ENCODE assay signal across 11 cellular contexts in the genomic region with DNA sequence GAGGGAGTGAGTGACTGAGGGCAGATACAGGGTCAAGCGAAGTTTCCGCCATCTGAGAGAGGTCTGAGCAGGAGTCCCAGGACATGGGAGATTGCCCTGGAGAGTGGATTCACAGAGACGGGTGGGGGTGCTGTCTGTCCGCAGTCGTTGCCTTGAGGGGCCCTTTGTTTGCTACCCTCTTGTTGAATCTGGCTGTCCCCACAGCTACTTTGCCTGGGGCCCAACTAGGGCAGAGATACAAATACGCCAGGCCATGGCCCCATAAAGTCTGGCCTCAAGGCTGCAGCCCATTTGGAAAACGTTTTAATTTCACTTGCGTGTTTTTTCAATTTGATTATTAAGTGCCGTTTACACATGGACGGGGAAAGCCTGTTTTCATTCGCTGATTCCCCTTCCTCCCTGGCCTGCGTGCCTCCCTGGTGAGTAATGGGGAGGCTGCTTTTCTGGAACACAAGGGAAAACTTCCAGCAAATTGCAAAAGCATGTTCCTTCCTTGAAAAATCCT.
A peak's percentile ranks its signal among the peaks of the same experiment; 100 is the strongest.
DNase-seq lines count a peak whose midpoint lies in the region; ATAC-seq and TF ChIP-seq lines count a peak whose summit lies in the region.
"Had no signal": no experiment of that assay in that cellular context is flagged by ENCODE, and none has a peak within 500 bp of the region (broad histone marks: within the 10 kb centered on the region; RNA-seq: fewer than 3 reads in every experiment).

No MANE protein-coding gene starts in this region.

- H3K4me3 ChIP-seq in brain microvascular endothelial cell (ENCODE audit: low read depth, low read length) (no peak overlapping the region), skeletal muscle satellite cell (ENCODE audit: low read length) (peak overlapping the region; percentile 35)

- CTCF ChIA-PET in activated CD4-positive, alpha-beta memory T cell treated with anti-CD3 and anti-CD28 coated beads for 36 hours (lab: Charles Lee), result no interaction called here

- no peaks in the 10 kb centered on the region for H3K9me3 Mint-ChIP-seq in activated CD4-positive, alpha-beta memory T cell treated with anti-CD3 and anti-CD28 coated beads for 36 hours

- no peak for TF ChIP-seq CTCF in brain microvascular endothelial cell (IDR thresholded peaks at IDR 0.05; ENCODE audit: low read depth, low read length, missing control alignments)

- H3K36me3 ChIP-seq in brain microvascular endothelial cell (replicated peaks), result no peaks in the 10 kb centered on the region
- H3K36me3 ChIP-seq in skeletal muscle satellite cell (ENCODE audit: insufficient read depth, low read length), result no peaks in the 10 kb centered on the region

- H3K27me3 ChIP-seq in brain microvascular endothelial cell (replicated peaks) (no peaks in the 10 kb centered on the region), skeletal muscle satellite cell (ENCODE audit: control insufficient read depth, insufficient read depth, low read length) (no peaks in the 10 kb centered on the region)

- DNase-seq in GM04503 (ENCODE audit: low read depth), result peak; percentile 87
- peak; percentile 65 for DNase-seq in brain microvascular endothelial cell
- DNase-seq in islet precursor cell, result peak; percentile 75
- DNase-seq in cerebellar cortex (ENCODE audit: low spot score), result no peak
- no peak for DNase-seq in COLO668 (lab: John Stamatoyannopoulos, UW; ENCODE audit: unreplicated experiment)
- no peak for DNase-seq in activated CD4-positive, alpha-beta memory T cell treated with anti-CD3 and anti-CD28 coated beads for 36 hours
- DNase-seq: amygdala, NCI-H526 treated with DMSO at 0.1 percent for 48 hours had no signal

- ATAC-seq in GM21526 (IDR thresholded peaks at IDR 0.05; ENCODE audit: low FRiP score, unreplicated experiment), result no peak
- ATAC-seq: WTC11 had no signal

- H3K4me3 Mint-ChIP-seq in activated CD4-positive, alpha-beta memory T cell treated with anti-CD3 and anti-CD28 coated beads for 36 hours, result no peak overlapping the region
- H3K4me3 Mint-ChIP-seq: WTC11 had no signal

- H3K27me3 Mint-ChIP-seq in activated CD4-positive, alpha-beta memory T cell treated with anti-CD3 and anti-CD28 coated beads for 36 hours, result peaks cover 9% of the 10 kb centered on the region

- POLR2A ChIA-PET in activated CD4-positive, alpha-beta memory T cell treated with anti-CD3 and anti-CD28 coated beads for 36 hours (lab: Charles Lee), result no interaction called here

- peak overlapping the region; percentile 68 for H3K4me2 ChIP-seq in skeletal muscle satellite cell (ENCODE audit: low read length)

- no peaks in the 10 kb centered on the region for H3K9me3 ChIP-seq in skeletal muscle satellite cell (replicated peaks; ENCODE audit: low read length)

- H3K9ac ChIP-seq in skeletal muscle satellite cell (ENCODE audit: low read depth, low read length), result peak overlapping the region; percentile 72

- H3K27ac ChIP-seq in brain microvascular endothelial cell, result peak overlapping the region; percentile 37

- H3K4me1 ChIP-seq in skeletal muscle satellite cell (ENCODE audit: control insufficient read depth, insufficient read depth, low read length), result peaks cover 18% of the 10 kb centered on the region

- intact Hi-C loops in activated CD4-positive, alpha-beta memory T cell treated with anti-CD3 and anti-CD28 coated beads for 36 hours (cut with micrococcal nuclease), result no loop called here

- H3K27ac Mint-ChIP-seq in activated CD4-positive, alpha-beta memory T cell treated with anti-CD3 and anti-CD28 coated beads for 36 hours, result no peak overlapping the region

- no peaks in the 10 kb centered on the region for H3K36me3 Mint-ChIP-seq in activated CD4-positive, alpha-beta memory T cell treated with anti-CD3 and anti-CD28 coated beads for 36 hours

- H3K4me1 Mint-ChIP-seq in activated CD4-positive, alpha-beta memory T cell treated with anti-CD3 and anti-CD28 coated beads for 36 hours (ENCODE audit: low read depth), result peaks cover 8% of the 10 kb centered on the region

- in situ Hi-C loops in brain microvascular endothelial cell (cut with HindIII; ENCODE audit: low pct_ligation_motif_present, low sequenced_read_pairs), result no loop called here

Comparison
In these comparisons a context has a peak if more than half of its experiments do, and no peak if none do; other contexts are left out.
1. DNase-seq: peak in GM04503 (single experiment), brain microvascular endothelial cell (single experiment) and islet precursor cell (single experiment); none in cerebellar cortex (single experiment), COLO668 (single experiment) and activated CD4-positive, alpha-beta memory T cell treated with anti-CD3 and anti-CD28 coated beads for 36 hours (single experiment).